ENCODE assay signal across 12 cellular contexts in the genomic region with DNA sequence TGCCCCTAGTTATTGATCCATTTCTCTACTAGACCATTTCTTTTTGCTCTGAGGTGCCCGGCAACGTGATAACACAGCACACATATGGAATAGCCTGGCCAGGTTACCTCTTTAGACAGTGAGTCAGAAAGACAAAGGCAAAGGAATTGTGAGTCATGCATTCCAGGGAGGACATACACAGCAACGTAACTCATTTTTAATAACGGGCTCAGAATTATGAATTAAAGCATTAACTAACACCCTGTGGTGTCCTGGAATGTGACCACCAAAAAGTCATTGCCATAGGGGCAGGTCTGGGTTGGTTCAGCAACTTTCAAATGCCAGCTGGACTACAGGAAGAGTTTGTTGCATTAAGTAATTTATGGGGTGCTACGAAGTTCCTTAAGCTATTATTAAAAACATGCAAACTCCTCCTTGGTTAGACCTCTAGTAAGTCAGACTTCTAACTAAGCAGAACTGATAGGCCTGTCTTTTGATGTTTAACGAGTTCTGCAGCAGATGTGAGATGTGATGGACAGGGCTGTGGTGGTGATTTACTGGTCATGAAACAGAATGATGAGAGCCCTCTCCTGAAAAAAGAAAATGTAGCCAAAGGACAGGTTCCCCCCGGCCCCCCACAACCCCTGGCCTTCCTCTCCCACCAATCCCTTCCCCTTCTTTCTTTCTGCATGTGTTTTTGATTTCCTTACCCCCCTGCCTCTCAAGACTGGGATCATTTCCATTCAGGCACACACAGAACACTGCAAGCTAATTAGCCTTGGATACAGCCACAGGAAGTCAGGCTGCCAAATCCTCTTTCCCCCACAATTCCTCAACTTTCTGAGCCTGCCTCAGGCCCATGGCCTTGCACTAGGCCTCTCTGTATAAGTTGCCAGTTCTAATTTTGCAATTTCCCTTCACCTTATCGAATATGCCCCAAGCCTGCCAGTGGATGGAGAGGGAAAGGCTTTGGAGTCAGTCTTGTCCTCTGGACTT.
DNase-seq lines count a peak whose midpoint lies in the region; ATAC-seq and TF ChIP-seq lines count a peak whose summit lies in the region.
"Had no signal": no experiment of that assay in that cellular context is flagged by ENCODE, and none has a peak within 500 bp of the region (broad histone marks: within the 10 kb centered on the region; RNA-seq: fewer than 3 reads in every experiment).

No MANE protein-coding gene starts in this region.

- intact Hi-C loops in esophagus squamous epithelium (cut with DNase I) = no loop called here

- H3K9me3 ChIP-seq in neural progenitor cell (ENCODE audit: low read depth) (no peaks in the 10 kb centered on the region), esophagus squamous epithelium (no peaks in the 10 kb centered on the region)
- H3K9me3 ChIP-seq: gastrocnemius medialis, neutrophil had no signal

- H2AFZ ChIP-seq in neural progenitor cell (replicated peaks) = no peak overlapping the region

- H3K4me1 ChIP-seq in neural progenitor cell = no peaks in the 10 kb centered on the region
- peaks cover 0 to 11% (median 8%) of the 10 kb centered on the region in 3 donors for H3K4me1 ChIP-seq in esophagus squamous epithelium
- H3K4me1 ChIP-seq: gastrocnemius medialis had no signal

- peak overlapping the region; percentile 86 for H3K27ac Mint-ChIP-seq in neural progenitor cell
- H3K27ac Mint-ChIP-seq: T-helper 17 cell had no signal

- DNase-seq in Daoy (ENCODE audit: low read depth) (peak; percentile 91), epithelial cell of esophagus (ENCODE audit: low read depth) (peak; percentile 95), neural progenitor cell (ENCODE audit: low spot score) (no peak), NK-92 (lab: John Stamatoyannopoulos, UW; ENCODE audit: unreplicated experiment) (no peak), esophagus squamous epithelium (lab: John Stamatoyannopoulos, UW) (no peak), NCI-H510A (lab: John Stamatoyannopoulos, UW) (no peak)
- DNase-seq: gastrocnemius medialis, NCI-H1105 treated with DMSO at 0.1 percent for 48 hours, T-helper 17 cell had no signal

- H3K4me2 ChIP-seq in neural progenitor cell = peak overlapping the region; percentile 38

- H3K27me3 ChIP-seq in neural progenitor cell = no peaks in the 10 kb centered on the region
- peaks cover 0 to 3% (median 0%) of the 10 kb centered on the region in 4 donors for H3K27me3 ChIP-seq in esophagus squamous epithelium
- H3K27me3 ChIP-seq: gastrocnemius medialis had no signal

- no peak overlapping the region for H3K4me3 Mint-ChIP-seq in neural progenitor cell
- H3K4me3 Mint-ChIP-seq: T-helper 17 cell had no signal

- H3K27ac ChIP-seq in neural progenitor cell = no peak overlapping the region
- H3K27ac ChIP-seq in esophagus squamous epithelium = no peak overlapping the region
- H3K27ac ChIP-seq: gastrocnemius medialis, neutrophil had no signal

- no peaks in the 10 kb centered on the region for H3K36me3 Mint-ChIP-seq in neural progenitor cell

- H3K36me3 ChIP-seq in neural progenitor cell (no peaks in the 10 kb centered on the region), esophagus squamous epithelium (no peaks in the 10 kb centered on the region)
- H3K36me3 ChIP-seq: gastrocnemius medialis, neutrophil had no signal

- H3K9me3 Mint-ChIP-seq in neural progenitor cell = no peaks in the 10 kb centered on the region

- peaks cover 2% of the 10 kb centered on the region for H3K27me3 Mint-ChIP-seq in neural progenitor cell (ENCODE audit: insufficient read depth, low read depth)

- ATAC-seq in GM19035 (IDR thresholded peaks at IDR 0.05; ENCODE audit: unreplicated experiment) = no peak
- ATAC-seq: T-helper 17 cell had no signal

- no peak for TF ChIP-seq POLR2A in esophagus squamous epithelium (IDR thresholded peaks at IDR 0.05)

- TF ChIP-seq CTCF in epithelial cell of esophagus (IDR thresholded peaks at IDR 0.05; ENCODE audit: insufficient read depth, low read depth, low read length, missing control alignments) (no peak), neural progenitor cell (IDR thresholded peaks at IDR 0.05) (no peak), esophagus squamous epithelium (IDR thresholded peaks at IDR 0.05) (no peak)

- no peak overlapping the region for H3K9ac ChIP-seq in neural progenitor cell

- no peaks in the 10 kb centered on the region for H4K20me1 ChIP-seq in neural progenitor cell (ENCODE audit: low read depth)

- no peaks in the 10 kb centered on the region for H3K79me2 ChIP-seq in neural progenitor cell (ENCODE audit: low read depth)

- H3K4me1 Mint-ChIP-seq in neural progenitor cell = peaks cover 14% of the 10 kb centered on the region
- H3K4me1 Mint-ChIP-seq: T-helper 17 cell had no signal

- H3K4me3 ChIP-seq in epithelial cell of esophagus (ENCODE audit: low read length) (no peak overlapping the region), neural progenitor cell (no peak overlapping the region), esophagus squamous epithelium (no peak overlapping the region)
- H3K4me3 ChIP-seq: gastrocnemius medialis had no signal

- WGBS in esophagus squamous epithelium, 2 donors = 29 to 34% methylated on average over 7 to 8 of the region's 8 CpGs

- H3F3A ChIP-seq in neural progenitor cell (ENCODE audit: low read depth) = no peaks in the 10 kb centered on the region

TF ChIP-seq in PFSK-1, 5 proteins besides CTCF, POLR2A, EP300 and RAD21:
- TF ChIP-seq FOXP2 (optimal IDR thresholded peaks at IDR 0.05; ENCODE audit: borderline replicate concordance, extremely low read depth, extremely low read length, insufficient read depth) (no peak), TAF1 (IDR thresholded peaks at IDR 0.05; ENCODE audit: borderline replicate concordance, insufficient read depth, low read length) (peak; percentile 15; the same call in 1 of the 2 replicates), POLR2AphosphoS5 (IDR thresholded peaks at IDR 0.05; ENCODE audit: low read depth, low read length) (no peak; the same call in 1 of the 2 replicates)
- TF ChIP-seq, protein P1, sequence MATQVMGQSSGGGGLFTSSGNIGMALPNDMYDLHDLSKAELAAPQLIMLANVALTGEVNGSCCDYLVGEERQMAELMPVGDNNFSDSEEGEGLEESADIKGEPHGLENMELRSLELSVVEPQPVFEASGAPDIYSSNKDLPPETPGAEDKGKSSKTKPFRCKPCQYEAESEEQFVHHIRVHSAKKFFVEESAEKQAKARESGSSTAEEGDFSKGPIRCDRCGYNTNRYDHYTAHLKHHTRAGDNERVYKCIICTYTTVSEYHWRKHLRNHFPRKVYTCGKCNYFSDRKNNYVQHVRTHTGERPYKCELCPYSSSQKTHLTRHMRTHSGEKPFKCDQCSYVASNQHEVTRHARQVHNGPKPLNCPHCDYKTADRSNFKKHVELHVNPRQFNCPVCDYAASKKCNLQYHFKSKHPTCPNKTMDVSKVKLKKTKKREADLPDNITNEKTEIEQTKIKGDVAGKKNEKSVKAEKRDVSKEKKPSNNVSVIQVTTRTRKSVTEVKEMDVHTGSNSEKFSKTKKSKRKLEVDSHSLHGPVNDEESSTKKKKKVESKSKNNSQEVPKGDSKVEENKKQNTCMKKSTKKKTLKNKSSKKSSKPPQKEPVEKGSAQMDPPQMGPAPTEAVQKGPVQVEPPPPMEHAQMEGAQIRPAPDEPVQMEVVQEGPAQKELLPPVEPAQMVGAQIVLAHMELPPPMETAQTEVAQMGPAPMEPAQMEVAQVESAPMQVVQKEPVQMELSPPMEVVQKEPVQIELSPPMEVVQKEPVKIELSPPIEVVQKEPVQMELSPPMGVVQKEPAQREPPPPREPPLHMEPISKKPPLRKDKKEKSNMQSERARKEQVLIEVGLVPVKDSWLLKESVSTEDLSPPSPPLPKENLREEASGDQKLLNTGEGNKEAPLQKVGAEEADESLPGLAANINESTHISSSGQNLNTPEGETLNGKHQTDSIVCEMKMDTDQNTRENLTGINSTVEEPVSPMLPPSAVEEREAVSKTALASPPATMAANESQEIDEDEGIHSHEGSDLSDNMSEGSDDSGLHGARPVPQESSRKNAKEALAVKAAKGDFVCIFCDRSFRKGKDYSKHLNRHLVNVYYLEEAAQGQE (IDR thresholded peaks at IDR 0.05; ENCODE audit: insufficient read depth in 1 of 2, low read depth in 2 of 2, low read length in 2 of 2) = peak in 1 of 2 experiments; percentile 43; a peak in 1 of 4 replicates
TF ChIP-seq in PFSK-1: peak in this region for 2.

Comparison
In these comparisons a context has a peak if more than half of its experiments do, and no peak if none do; other contexts are left out.
1. DNase-seq: peak in Daoy (single experiment) and epithelial cell of esophagus (single experiment); none in neural progenitor cell (single experiment), NK-92 (single experiment), esophagus squamous epithelium (single experiment) and NCI-H510A (single experiment).